In genomic region chr9:136620441-136621018, GRCh38 we compare ENCODE assay signal across 20 cellular contexts. TPM values are rescaled to one million over a fixed set of nuclear protein-coding genes. Genes with fewer than 3 reads are reported as not detected.
DNase-seq lines count a peak whose midpoint lies in the region; ATAC-seq, FAIRE-seq and TF ChIP-seq lines count a peak whose summit lies in the region.
"Had no signal": no experiment of that assay in that cellular context is flagged by ENCODE, and none has a peak within 500 bp of the region (broad histone marks: within the 10 kb centered on the region; RNA-seq: fewer than 3 reads in every experiment).

No MANE protein-coding gene starts in this region.

- no peaks in the 10 kb centered on the region for H3K79me2 ChIP-seq in HepG2 (ENCODE audit: insufficient read depth, low read length)

- intact Hi-C loops in HepG2 (cut with micrococcal nuclease; ENCODE audit: unreplicated experiment): no loop called here
- intact Hi-C loops in psoas muscle (cut with DNase I): no loop called here

- H3K9ac ChIP-seq in HepG2 (ENCODE audit: insufficient read depth, low read depth, low read length): no peak overlapping the region

- in situ Hi-C loops in HepG2 (cut with HindIII; ENCODE audit: extremely low pct_ligation_motif_present, low pct_unique_long_range_greater_than_20kb): no loop called here

- no peak for TF ChIP-seq CTCF in HepG2 (CRISPR knock-in tag; IDR thresholded peaks at IDR 0.05)
- no peak for TF ChIP-seq CTCF in suprapubic skin (IDR thresholded peaks at IDR 0.05)
- no peak for TF ChIP-seq CTCF in psoas muscle (IDR thresholded peaks at IDR 0.05)

- no peak for TF ChIP-seq RAD21 in HepG2 (CRISPR knock-in tag; IDR thresholded peaks at IDR 0.05)

- no peak for FAIRE-seq in HepG2 (lab: Jason Lieb, UNC)
- FAIRE-seq: GM12891, HTR-8/SVneo, TTC549 had no signal

- TF ChIP-seq EP300 in HepG2 (IDR thresholded peaks at IDR 0.05; ENCODE audit: low read depth in 2 of 2, low read length in 2 of 2) (no peak), HepG2 (CRISPR knock-in tag; IDR thresholded peaks at IDR 0.05; ENCODE audit: borderline replicate concordance) (no peak), suprapubic skin (IDR thresholded peaks at IDR 0.05) (no peak)

- H3K4me3 ChIP-seq in H7 (ENCODE audit: insufficient read depth, low read depth, low read length): no peak overlapping the region
- H3K4me3 ChIP-seq in SJSA1: no peak overlapping the region; the same call in 1 of the 2 replicates
- H3K4me3 ChIP-seq in HepG2 (replicated peaks in 1 of 3; ENCODE audit: insufficient read depth in 1 of 3, low read depth in 2 of 3, low read length in 3 of 3): peak overlapping the region in 1 of 3 experiments; percentile 62; a peak in 1 of 6 replicates
- H3K4me3 ChIP-seq in suprapubic skin: no peak overlapping the region
- H3K4me3 ChIP-seq in psoas muscle: no peak overlapping the region
- H3K4me3 ChIP-seq: HAP-1, thyroid gland had no signal

- H3K4me2 ChIP-seq in HepG2 (ENCODE audit: low read depth, low read length): peak overlapping the region; percentile 65

- peaks cover 20% of the 10 kb centered on the region; the same call in 1 of the 2 replicates for H4K20me1 ChIP-seq in HepG2 (ENCODE audit: insufficient read depth, low read length)

- CTCF ChIA-PET in HepG2 (lab: Yijun Ruan, JAX; ENCODE audit: low intra/inter-chr PET ratio, low total read pairs): no interaction called here

- H3K36me3 ChIP-seq in H7 (replicated peaks; ENCODE audit: control insufficient read depth, insufficient read depth, low read length): no peaks in the 10 kb centered on the region
- no peaks in the 10 kb centered on the region for H3K36me3 ChIP-seq in SJSA1
- no peaks in the 10 kb centered on the region for H3K36me3 ChIP-seq in HepG2 (replicated peaks in 1 of 2; ENCODE audit: control insufficient read depth in 1 of 2, insufficient read depth in 2 of 2, low read length in 2 of 2)
- H3K36me3 ChIP-seq in suprapubic skin: no peaks in the 10 kb centered on the region
- no peaks in the 10 kb centered on the region for H3K36me3 ChIP-seq in psoas muscle (ENCODE audit: insufficient read depth in 1 of 2, low read depth in 1 of 2)
- H3K36me3 ChIP-seq: HAP-1, thyroid gland had no signal

- H3K27ac ChIP-seq in SJSA1 (peak overlapping the region; percentile 85), HepG2 (ENCODE audit: extremely low read length, insufficient read depth, low read length) (no peak overlapping the region), substantia nigra (ENCODE audit: low read depth, low read length, poor library complexity, severe bottlenecking) (peak overlapping the region; percentile 42), suprapubic skin (no peak overlapping the region), psoas muscle (no peak overlapping the region)
- H3K27ac ChIP-seq: thyroid gland had no signal

- POLR2A ChIA-PET in HepG2 (lab: Yijun Ruan, JAX): no interaction called here

- peaks cover 86% of the 10 kb centered on the region for H3K4me1 ChIP-seq in SJSA1 (replicated peaks)
- peaks cover 66% of the 10 kb centered on the region for H3K4me1 ChIP-seq in HepG2 (ENCODE audit: insufficient read depth, low read length)
- H3K4me1 ChIP-seq in suprapubic skin: peaks cover 82% of the 10 kb centered on the region
- H3K4me1 ChIP-seq in psoas muscle: peaks cover 14% of the 10 kb centered on the region
- H3K4me1 ChIP-seq: HAP-1 had no signal

- DNase-seq in H7: peak; percentile 71
- DNase-seq in SJSA1 (ENCODE audit: low read depth in 1 of 2, low spot score in 2 of 2): no peak
- no peak for DNase-seq in HepG2 (ENCODE audit: low spot score)
- DNase-seq in substantia nigra (lab: John Stamatoyannopoulos, UW): no peak
- DNase-seq in suprapubic skin (ENCODE audit: low spot score in 2 of 2): no peak
- DNase-seq in NK-92 treated with Interleukin-12 subunit alpha and Interleukin-12 subunit beta, amount 100 ng/mL, for 24 hours (lab: John Stamatoyannopoulos, UW): no peak
- DNase-seq in psoas muscle: no peak
- DNase-seq: activated CD4-positive, alpha-beta T cell treated with anti-CD3 and anti-CD28 coated beads for 36 hours; activated naive CD8-positive, alpha-beta T cell treated with anti-CD3 and anti-CD28 coated beads, Interleukin-2, amount 10 ng/mL, durations not matched to agents 7 days and 5 days; DMS79; NCI-H1105 treated with DMSO at 0.1 percent for 48 hours; SHP77; stimulated activated CD4-positive, alpha-beta T cell treated with anti-CD3 and anti-CD28 coated beads, Interleukin-15, amount 100 ng/mL, for 24 hours had no signal

- no peak for TF ChIP-seq POLR2A in HepG2 (IDR thresholded peaks at IDR 0.05; ENCODE audit: insufficient read depth in 1 of 2, low read depth in 2 of 2, low read length in 2 of 2)
- no peak for TF ChIP-seq POLR2A in suprapubic skin (IDR thresholded peaks at IDR 0.05)

- 40% methylated on average over 1 of the region's 29 CpGs for WGBS in HepG2 (ENCODE audit: low lambda C conversion rate)
- WGBS in suprapubic skin: no CpG with 5 or more reads among the region's 29 CpGs
- whole genome bisulfite sequencing in psoas muscle, 3 donors: 94 to 97% (median 94%) methylated on average over 21 to 29 of the region's 29 CpGs

- H3K27me3 ChIP-seq in H7 (ENCODE audit: control insufficient read depth, insufficient read depth, low read length) (no peaks in the 10 kb centered on the region), SJSA1 (replicated peaks) (no peaks in the 10 kb centered on the region), HepG2 (ENCODE audit: control insufficient read depth in 1 of 2, insufficient read depth in 2 of 2, low read length in 2 of 2) (peaks cover 35 to 96% of the 10 kb centered on the region in 2 experiments), suprapubic skin (no peaks in the 10 kb centered on the region), psoas muscle (ENCODE audit: insufficient read depth in 3 of 3, low read length in 2 of 3) (no peaks in the 10 kb centered on the region)
- H3K27me3 ChIP-seq: thyroid gland had no signal

- H3K9me3 ChIP-seq in SJSA1 (replicated peaks) (no peaks in the 10 kb centered on the region), HepG2 (ENCODE audit: low read length) (no peaks in the 10 kb centered on the region), suprapubic skin (no peaks in the 10 kb centered on the region), psoas muscle (no peaks in the 10 kb centered on the region)
- H3K9me3 ChIP-seq: HAP-1, thyroid gland had no signal

- ATAC-seq in HepG2 (peak; percentile 2; the same call in 2 of the 3 replicates), GM18498 (IDR thresholded peaks at IDR 0.05; ENCODE audit: unreplicated experiment) (no peak), psoas muscle (no peak)
- ATAC-seq: activated CD4-positive, alpha-beta T cell treated with anti-CD3 and anti-CD28 coated beads for 36 hours; T-cell had no signal

- no peak overlapping the region for H2AFZ ChIP-seq in HepG2 (ENCODE audit: low read length)

- BruUV-seq in HepG2 (replicated peaks; lab: Mats Ljungman, UMichigan): no TSS peak

TF ChIP-seq in HepG2, 621 proteins besides CTCF, POLR2A, EP300 and RAD21 (continues in another document):
- TF ChIP-seq HDAC6 (IDR thresholded peaks at IDR 0.05; ENCODE audit: low read depth, low read length) (no peak), ZNF460 (CRISPR knock-in tag; IDR thresholded peaks at IDR 0.05; ENCODE audit: borderline replicate concordance) (no peak), ZNF235 (CRISPR knock-in tag; IDR thresholded peaks at IDR 0.05; ENCODE audit: borderline replicate concordance) (no peak), NBN (conservative IDR thresholded peaks at IDR 0.05) (no peak), SNAPC2 (CRISPR knock-in tag; IDR thresholded peaks at IDR 0.05) (no peak), ZC3H4 (CRISPR knock-in tag; IDR thresholded peaks at IDR 0.05; ENCODE audit: borderline replicate concordance) (no peak)
- TF ChIP-seq, protein P1, sequence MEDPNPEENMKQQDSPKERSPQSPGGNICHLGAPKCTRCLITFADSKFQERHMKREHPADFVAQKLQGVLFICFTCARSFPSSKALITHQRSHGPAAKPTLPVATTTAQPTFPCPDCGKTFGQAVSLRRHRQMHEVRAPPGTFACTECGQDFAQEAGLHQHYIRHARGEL (CRISPR knock-in tag; IDR thresholded peaks at IDR 0.05): no peak

RNA-seq across cellular contexts. Expression of gene EGFL7, which starts 42.2 kb away (rescaled TPM):
- 68.5 and 87.3 TPM in 2 replicates for total RNA-seq in H7 (2014; rRNA removed; shearing (Covaris generic))
- 0.08 TPM in 1 of 2 replicates, not detected in the other for total RNA-seq in SJSA1 (2014; rRNA removed; shearing (Covaris generic))
- total RNA-seq in HepG2 (2016; rRNA removed; fragmentation: Illumina TruSeq; extraction: Trizol): 0.20 TPM in 1 of 2 replicates, not detected in the other
- 0.61 and 0.88 TPM in 2 replicates for total RNA-seq in HepG2 (2016; cell fraction: cytosol; rRNA removed; fragmentation: Illumina TruSeq; extraction: Trizol; ENCODE audit: low read depth)
- total RNA-seq in HepG2 (2016; cell fraction: insoluble cytoplasmic fraction; rRNA removed; fragmentation: Illumina TruSeq; extraction: Trizol): 0.19 and 0.32 TPM in 2 replicates
- 0.59 and 0.93 TPM in 2 replicates for total RNA-seq in HepG2 (2016; cell fraction: membrane; rRNA removed; fragmentation: Illumina TruSeq; extraction: Trizol)
- total RNA-seq in HepG2 (2016; cell fraction: nucleus; rRNA removed; fragmentation: Illumina TruSeq; extraction: Trizol): 0.40 TPM in 1 of 2 replicates, not detected in the other
- polyA plus RNA-seq in HepG2 (2011; rRNA removed): 5.1 and 10.3 TPM in 2 replicates
- polyA plus RNA-seq in HepG2 (2011; cell fraction: cytosol; rRNA removed): 7.6 and 12.5 TPM in 2 replicates
- 20.6 and 22.6 TPM in 2 replicates for polyA plus RNA-seq in HepG2 (2011; cell fraction: nucleus; rRNA removed)
- polyA plus RNA-seq in HepG2 (2012): 1.6 and 2.3 TPM in 2 replicates
- 0.54 and 0.89 TPM in 2 replicates for polyA plus RNA-seq in HepG2 (2016; cell fraction: cytosol; fragmentation: Illumina TruSeq; extraction: Trizol; ENCODE audit: low read depth)
- polyA plus RNA-seq in HepG2 (2016; cell fraction: insoluble cytoplasmic fraction; fragmentation: Illumina TruSeq; extraction: Trizol; ENCODE audit: low read depth): 0.20 and 0.56 TPM in 2 replicates
- polyA plus RNA-seq in HepG2 (2016; cell fraction: membrane; fragmentation: Illumina TruSeq; extraction: Trizol; ENCODE audit: low read depth): 0.68 and 0.72 TPM in 2 replicates
- not detected in 2 replicates for polyA plus RNA-seq in HepG2 (2016; cell fraction: nucleus; fragmentation: Illumina TruSeq; extraction: Trizol; ENCODE audit: insufficient read depth, low read depth)
- 3.6 and 4.7 TPM in 2 replicates for polyA minus RNA-seq in HepG2 (2011; rRNA and poly(A)+ RNA removed; ENCODE audit: low replicate concordance)
- 3.1 and 3.3 TPM in 2 replicates for polyA minus RNA-seq in HepG2 (2011; cell fraction: cytosol; rRNA and poly(A)+ RNA removed)
- 1.9 and 3.0 TPM in 2 replicates for polyA minus RNA-seq in HepG2 (2011; cell fraction: nucleus; rRNA and poly(A)+ RNA removed)
- total RNA-seq in suprapubic skin: 10 to 100 TPM; 12.2 to 49.6 (median 28.6) TPM
- total RNA-seq in psoas muscle: 10 to 100 TPM; 47.0 to 55.3 (median 48.8) TPM
- 10 to 100 TPM; 34.7 to 73.4 (median 48.4) TPM for polyA plus RNA-seq in psoas muscle

Comparison
In these comparisons a context has a peak if more than half of its experiments do, and no peak if none do; other contexts are left out.
1. H3K27ac ChIP-seq: peak in SJSA1 (single experiment) and substantia nigra (single experiment); none in HepG2 (single experiment), suprapubic skin (single experiment) and psoas muscle (single experiment).
2. RNA of gene EGFL7, which starts 42.2 kb away (total RNA-seq): 68.5 to 87.3 TPM in H7, 47.0 to 55.3 TPM in psoas muscle and 12.2 to 49.6 TPM in suprapubic skin; 0.19 to 0.93 TPM in HepG2 and 0.08 TPM in SJSA1; every median in the first group is over 4 times any median in the second.